19 cellular contexts compared by ENCODE assay signal in genomic region chr11:65036931-65037330, GRCh38. TPM values are rescaled to one million over a fixed set of nuclear protein-coding genes. Genes with fewer than 3 reads are reported as not detected.
A peak's percentile ranks its signal among the peaks of the same experiment; 100 is the strongest.
DNase-seq lines count a peak whose midpoint lies in the region; ATAC-seq, FAIRE-seq and TF ChIP-seq lines count a peak whose summit lies in the region.
"Had no signal": no experiment of that assay in that cellular context is flagged by ENCODE, and none has a peak within 500 bp of the region (broad histone marks: within the 10 kb centered on the region; RNA-seq: fewer than 3 reads in every experiment).

No MANE protein-coding gene starts in this region.

- ATAC-seq in sciatic nerve (no peak), GM21825 (IDR thresholded peaks at IDR 0.05; ENCODE audit: unreplicated experiment) (no peak)
- ATAC-seq: activated naive CD4-positive, alpha-beta T cell treated with anti-CD3 and anti-CD28 coated beads, Interleukin-2, amount 50 U/mL, for 72 hours; K562 had no signal

- DNase-seq in astrocyte of the hippocampus (ENCODE audit: low read depth, low spot score): peak; percentile 53
- DNase-seq in sciatic nerve (ENCODE audit: low spot score): peak; percentile 82
- no peak for DNase-seq in NCI-H1694 (lab: John Stamatoyannopoulos, UW)
- no peak for DNase-seq in GM19240 (ENCODE audit: insufficient read length, low spot score)
- DNase-seq in HTR-8/SVneo (ENCODE audit: insufficient read length, low spot score): no peak
- DNase-seq: foreskin fibroblast; NCI-H1105 treated with DMSO at 0.1 percent for 48 hours; NCI-H2171 treated with DMSO at 0.1 percent for 48 hours; SIG-M5; spleen; stimulated activated naive CD4-positive, alpha-beta T cell had no signal

- intact Hi-C loops in sciatic nerve (cut with DNase I): no loop called here

- no peaks in the 10 kb centered on the region for H3K27me3 ChIP-seq in layer of hippocampus (ENCODE audit: control insufficient read depth, insufficient read depth, low read length)
- H3K27me3 ChIP-seq: neutrophil, spleen had no signal

- no peak; the same call in 1 of the 2 replicates for TF ChIP-seq RAD21 in Ishikawa (IDR thresholded peaks at IDR 0.05; ENCODE audit: low read depth)

- FAIRE-seq in HTR-8/SVneo (lab: Jason Lieb, UNC): no peak
- FAIRE-seq: endometrium, GM19239, K562 had no signal

- no peak for TF ChIP-seq EP300 in Ishikawa (IDR thresholded peaks at IDR 0.05; ENCODE audit: borderline replicate concordance)

- H3K27ac ChIP-seq in layer of hippocampus (ENCODE audit: low read depth, low read length): peak overlapping the region; percentile 62
- H3K27ac ChIP-seq: neutrophil, spleen had no signal

TF ChIP-seq in Ishikawa, 13 proteins besides CTCF, POLR2A, EP300 and RAD21:
- TF ChIP-seq YY1 (IDR thresholded peaks at IDR 0.05; ENCODE audit: low read depth): 0 out of 2 replicates have a peak, but pooled peaks have one; percentile 13
- no peak for TF ChIP-seq FOXM1 (IDR thresholded peaks at IDR 0.05; ENCODE audit: borderline replicate concordance, low read depth)
- TF ChIP-seq NFIC (IDR thresholded peaks at IDR 0.05): peak; percentile 87
- peak; percentile 57 for TF ChIP-seq TEAD4 (IDR thresholded peaks at IDR 0.05)
- no peak for TF ChIP-seq USF1 (IDR thresholded peaks at IDR 0.05)
- TF ChIP-seq TCF12 (IDR thresholded peaks at IDR 0.05; ENCODE audit: low read depth): no peak
- no peak for TF ChIP-seq TAF1 (IDR thresholded peaks at IDR 0.05; ENCODE audit: low read depth)
- TF ChIP-seq REST (IDR thresholded peaks at IDR 0.05; ENCODE audit: low read depth): no peak
- TF ChIP-seq ZBTB7A (IDR thresholded peaks at IDR 0.05; ENCODE audit: low read depth): no peak
- TF ChIP-seq EGR1 (IDR thresholded peaks at IDR 0.05): no peak
- no peak for TF ChIP-seq CREB1 (IDR thresholded peaks at IDR 0.05; ENCODE audit: low read depth)

RNA-seq across cellular contexts. Expression of gene SAC3D1, which starts 4.1 kb away (rescaled TPM):
- 4.9 TPM for total RNA-seq in sciatic nerve

RNA-seq across cellular contexts. Expression of gene SNX15, which starts 9.7 kb away (rescaled TPM):
- total RNA-seq in sciatic nerve: 34.4 TPM

RNA-seq across cellular contexts. Expression of gene NAALADL1, which starts 21.4 kb away (rescaled TPM):
- total RNA-seq in sciatic nerve: 14.7 TPM

RNA-seq across cellular contexts. Expression of gene ARL2, which starts 23.0 kb away (rescaled TPM):
- total RNA-seq in sciatic nerve: 130 TPM

RNA-seq across cellular contexts. Expression of gene BATF2, which starts 40.2 kb away (rescaled TPM):
- 2.9 TPM for total RNA-seq in sciatic nerve
- total RNA-seq: activated naive CD4-positive, alpha-beta T cell treated with anti-CD3 and anti-CD28 coated beads, Interleukin-2, amount 50 U/mL, for 72 hours had no signal

Comparison
In these comparisons a context has a peak if more than half of its experiments do, and no peak if none do; other contexts are left out.
1. DNase-seq: peak in astrocyte of the hippocampus (single experiment) and sciatic nerve (single experiment); none in NCI-H1694 (single experiment), GM19240 (single experiment) and HTR-8/SVneo (single experiment).